In the genomic region with DNA sequence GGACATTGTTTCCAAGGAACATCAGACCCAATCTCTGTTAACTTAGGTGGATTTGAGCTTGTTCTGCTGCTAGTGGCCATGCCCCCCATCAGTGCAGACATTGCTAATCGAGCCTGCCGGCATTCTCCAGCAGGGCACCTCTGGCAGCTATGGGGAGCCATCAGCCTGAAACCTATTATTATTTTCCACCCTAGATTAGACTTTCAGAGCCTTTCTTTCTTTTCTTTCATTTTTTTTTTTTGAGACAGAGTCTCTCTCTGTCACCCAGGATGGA, we compare ENCODE assay signal across 2 cellular contexts.
A peak's percentile ranks its signal among the peaks of the same experiment; 100 is the strongest.
TF ChIP-seq lines count a peak whose summit lies in the region.

No MANE protein-coding gene starts in this region.

TF ChIP-seq in A549, 52 proteins besides CTCF, POLR2A, EP300 and RAD21:
- TF ChIP-seq FOXS1 (CRISPR knock-in tag; IDR thresholded peaks at IDR 0.05) = no peak
- TF ChIP-seq CEBPB (IDR thresholded peaks at IDR 0.05) = no peak
- no peak for TF ChIP-seq NPAS2 (CRISPR knock-in tag; IDR thresholded peaks at IDR 0.05; ENCODE audit: borderline replicate concordance)
- TF ChIP-seq, protein P1, sequence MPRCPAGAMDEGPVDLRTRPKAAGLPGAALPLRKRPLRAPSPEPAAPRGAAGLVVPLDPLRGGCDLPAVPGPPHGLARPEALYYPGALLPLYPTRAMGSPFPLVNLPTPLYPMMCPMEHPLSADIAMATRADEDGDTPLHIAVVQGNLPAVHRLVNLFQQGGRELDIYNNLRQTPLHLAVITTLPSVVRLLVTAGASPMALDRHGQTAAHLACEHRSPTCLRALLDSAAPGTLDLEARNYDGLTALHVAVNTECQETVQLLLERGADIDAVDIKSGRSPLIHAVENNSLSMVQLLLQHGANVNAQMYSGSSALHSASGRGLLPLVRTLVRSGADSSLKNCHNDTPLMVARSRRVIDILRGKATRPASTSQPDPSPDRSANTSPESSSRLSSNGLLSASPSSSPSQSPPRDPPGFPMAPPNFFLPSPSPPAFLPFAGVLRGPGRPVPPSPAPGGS (IDR thresholded peaks at IDR 0.05) = no peak
- no peak for TF ChIP-seq HES2 (IDR thresholded peaks at IDR 0.05)
- TF ChIP-seq, protein P2, sequence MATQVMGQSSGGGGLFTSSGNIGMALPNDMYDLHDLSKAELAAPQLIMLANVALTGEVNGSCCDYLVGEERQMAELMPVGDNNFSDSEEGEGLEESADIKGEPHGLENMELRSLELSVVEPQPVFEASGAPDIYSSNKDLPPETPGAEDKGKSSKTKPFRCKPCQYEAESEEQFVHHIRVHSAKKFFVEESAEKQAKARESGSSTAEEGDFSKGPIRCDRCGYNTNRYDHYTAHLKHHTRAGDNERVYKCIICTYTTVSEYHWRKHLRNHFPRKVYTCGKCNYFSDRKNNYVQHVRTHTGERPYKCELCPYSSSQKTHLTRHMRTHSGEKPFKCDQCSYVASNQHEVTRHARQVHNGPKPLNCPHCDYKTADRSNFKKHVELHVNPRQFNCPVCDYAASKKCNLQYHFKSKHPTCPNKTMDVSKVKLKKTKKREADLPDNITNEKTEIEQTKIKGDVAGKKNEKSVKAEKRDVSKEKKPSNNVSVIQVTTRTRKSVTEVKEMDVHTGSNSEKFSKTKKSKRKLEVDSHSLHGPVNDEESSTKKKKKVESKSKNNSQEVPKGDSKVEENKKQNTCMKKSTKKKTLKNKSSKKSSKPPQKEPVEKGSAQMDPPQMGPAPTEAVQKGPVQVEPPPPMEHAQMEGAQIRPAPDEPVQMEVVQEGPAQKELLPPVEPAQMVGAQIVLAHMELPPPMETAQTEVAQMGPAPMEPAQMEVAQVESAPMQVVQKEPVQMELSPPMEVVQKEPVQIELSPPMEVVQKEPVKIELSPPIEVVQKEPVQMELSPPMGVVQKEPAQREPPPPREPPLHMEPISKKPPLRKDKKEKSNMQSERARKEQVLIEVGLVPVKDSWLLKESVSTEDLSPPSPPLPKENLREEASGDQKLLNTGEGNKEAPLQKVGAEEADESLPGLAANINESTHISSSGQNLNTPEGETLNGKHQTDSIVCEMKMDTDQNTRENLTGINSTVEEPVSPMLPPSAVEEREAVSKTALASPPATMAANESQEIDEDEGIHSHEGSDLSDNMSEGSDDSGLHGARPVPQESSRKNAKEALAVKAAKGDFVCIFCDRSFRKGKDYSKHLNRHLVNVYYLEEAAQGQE (IDR thresholded peaks at IDR 0.05) = no peak
- no peak for TF ChIP-seq EHF (CRISPR knock-in tag; IDR thresholded peaks at IDR 0.05)
- no peak for TF ChIP-seq KDM1A (IDR thresholded peaks at IDR 0.05; ENCODE audit: low read depth)
- TF ChIP-seq ZSCAN20 (CRISPR knock-in tag; IDR thresholded peaks at IDR 0.05) = no peak
- no peak for TF ChIP-seq E2F6 (IDR thresholded peaks at IDR 0.05; ENCODE audit: borderline replicate concordance, low read depth)
- no peak for TF ChIP-seq HOXA7 (CRISPR knock-in tag; IDR thresholded peaks at IDR 0.05)
- no peak for TF ChIP-seq FOSL2 (IDR thresholded peaks at IDR 0.05)
- TF ChIP-seq FOSL2 (CRISPR knock-in tag; IDR thresholded peaks at IDR 0.05) = no peak
- no peak for TF ChIP-seq MAFK (IDR thresholded peaks at IDR 0.05; ENCODE audit: partially characterized antibody)
- no peak for TF ChIP-seq HMGXB4 (CRISPR knock-in tag; IDR thresholded peaks at IDR 0.05; ENCODE audit: borderline replicate concordance)
- TF ChIP-seq GATA3 (IDR thresholded peaks at IDR 0.05; ENCODE audit: borderline replicate concordance) = no peak
- TF ChIP-seq RFX5 (IDR thresholded peaks at IDR 0.05) = no peak

TF ChIP-seq in HEK293, 187 proteins besides CTCF, POLR2A, EP300 and RAD21:
- TF ChIP-seq ZNF2 (tag by site-specific recombination; IDR thresholded peaks at IDR 0.05) (no peak), ZNF23 (tag by site-specific recombination; IDR thresholded peaks at IDR 0.05; ENCODE audit: borderline replicate concordance) (peak; percentile 93), ZBTB17 (tag by site-specific recombination; IDR thresholded peaks at IDR 0.05) (peak; percentile 62)
